19 cellular contexts compared by ENCODE assay signal in the genomic region with DNA sequence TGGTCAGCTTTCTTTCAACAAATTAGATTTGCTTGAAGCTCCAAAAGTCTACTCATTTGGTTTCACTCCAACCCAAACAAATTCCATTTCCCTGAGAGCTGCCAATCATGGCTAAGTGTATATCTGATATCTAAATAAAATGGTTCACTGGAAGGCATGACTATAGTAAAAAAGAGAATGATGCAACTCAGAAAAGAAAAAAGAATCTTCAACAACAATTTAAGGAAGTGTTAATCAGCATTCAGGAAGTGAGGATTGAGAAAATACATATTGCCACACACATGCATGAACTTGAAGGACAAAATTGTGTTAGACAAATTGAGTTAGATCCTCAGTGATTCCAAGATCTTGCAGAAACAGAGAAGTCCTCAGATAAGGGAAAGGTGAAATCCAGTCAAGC.
DNase-seq lines count a peak whose midpoint lies in the region; ATAC-seq and TF ChIP-seq lines count a peak whose summit lies in the region.
"Had no signal": no experiment of that assay in that cellular context is flagged by ENCODE, and none has a peak within 500 bp of the region (broad histone marks: within the 10 kb centered on the region; RNA-seq: fewer than 3 reads in every experiment).

No MANE protein-coding gene starts in this region.

- peak; percentile 4 for DNase-seq in AG09319 (ENCODE audit: extremely low read depth, low read depth)
- no peak for DNase-seq in MM.1S
- DNase-seq in RWPE2 (ENCODE audit: low spot score), result no peak
- peak; percentile 83 for DNase-seq in epithelial cell of esophagus (ENCODE audit: low read depth)
- DNase-seq in chondrocyte (ENCODE audit: low spot score), result no peak
- DNase-seq in body of pancreas, result no peak
- DNase-seq in stimulated activated effector memory CD8-positive, alpha-beta T cell treated with anti-CD3 and anti-CD28 coated beads, Interleukin-12 subunit alpha, Interleukin-12 subunit beta, amount 100 ng/mL, for 72 hours (ENCODE audit: low spot score in 2 of 2), result no peak
- DNase-seq: amniotic stem cell, cortex of kidney, head of caudate nucleus, NCI-H187, NCI-H510A, nephron progenitor cell, retina, stomach, T-helper 2 cell had no signal

- peaks cover 5% of the 10 kb centered on the region for H3K4me1 Mint-ChIP-seq in chondrocyte (ENCODE audit: low read depth)
- H3K4me1 Mint-ChIP-seq in stimulated activated effector memory CD8-positive, alpha-beta T cell treated with anti-CD3 and anti-CD28 coated beads, Interleukin-12 subunit alpha, Interleukin-12 subunit beta, amount 100 ng/mL, for 72 hours, result no peaks in the 10 kb centered on the region
- H3K4me1 Mint-ChIP-seq: nephron progenitor cell had no signal

- no peaks in the 10 kb centered on the region for H4K20me1 ChIP-seq in MM.1S (ENCODE audit: insufficient read depth, low read length)

- H3K4me3 ChIP-seq in MM.1S (ENCODE audit: low read length), result no peak overlapping the region
- no peak overlapping the region for H3K4me3 ChIP-seq in RWPE2 (ENCODE audit: severe bottlenecking)
- no peak overlapping the region for H3K4me3 ChIP-seq in epithelial cell of esophagus (ENCODE audit: low read length)
- no peak overlapping the region for H3K4me3 ChIP-seq in body of pancreas
- H3K4me3 ChIP-seq: esophagus muscularis mucosa, stomach had no signal

- TF ChIP-seq CTCF in AG09319 (IDR thresholded peaks at IDR 0.05; ENCODE audit: low read depth, low read length), result no peak
- TF ChIP-seq CTCF in MM.1S (IDR thresholded peaks at IDR 0.05; ENCODE audit: low read length), result no peak
- TF ChIP-seq CTCF in RWPE2 (IDR thresholded peaks at IDR 0.05; ENCODE audit: poor library complexity, severe bottlenecking), result no peak
- no peak for TF ChIP-seq CTCF in epithelial cell of esophagus (IDR thresholded peaks at IDR 0.05; ENCODE audit: insufficient read depth, low read depth, low read length, missing control alignments)
- no peak for TF ChIP-seq CTCF in chondrocyte (IDR thresholded peaks at IDR 0.05)
- TF ChIP-seq CTCF in body of pancreas (IDR thresholded peaks at IDR 0.05), result no peak

- 0 out of 2 replicates have a peak overlapping the region, but pooled peaks have one; percentile 21 for H2AFZ ChIP-seq in MM.1S (ENCODE audit: low read length)

- no peaks in the 10 kb centered on the region for H3K79me2 ChIP-seq in MM.1S (ENCODE audit: low read length)

- H3K9me3 ChIP-seq in MM.1S (replicated peaks; ENCODE audit: insufficient read depth, low read length), result no peaks in the 10 kb centered on the region
- no peaks in the 10 kb centered on the region for H3K9me3 ChIP-seq in RWPE2 (ENCODE audit: severe bottlenecking)
- H3K9me3 ChIP-seq in body of pancreas, result no peaks in the 10 kb centered on the region
- H3K9me3 ChIP-seq: esophagus muscularis mucosa, stomach had no signal

- H3K36me3 ChIP-seq in MM.1S (replicated peaks; ENCODE audit: insufficient read depth, low read length) (no peaks in the 10 kb centered on the region), RWPE2 (ENCODE audit: low read depth) (no peaks in the 10 kb centered on the region), body of pancreas (replicated peaks in 1 of 2; ENCODE audit: insufficient read depth in 1 of 2, low read depth in 2 of 2) (no peaks in the 10 kb centered on the region)
- H3K36me3 ChIP-seq: esophagus muscularis mucosa, stomach had no signal

- H3K4me3 Mint-ChIP-seq in chondrocyte (ENCODE audit: unreplicated experiment), result no peak overlapping the region
- no peak overlapping the region for H3K4me3 Mint-ChIP-seq in stimulated activated effector memory CD8-positive, alpha-beta T cell treated with anti-CD3 and anti-CD28 coated beads, Interleukin-12 subunit alpha, Interleukin-12 subunit beta, amount 100 ng/mL, for 72 hours
- H3K4me3 Mint-ChIP-seq: nephron progenitor cell had no signal

- peaks cover 22% of the 10 kb centered on the region for H3K9me3 Mint-ChIP-seq in chondrocyte (ENCODE audit: low read depth)
- peaks cover 16% of the 10 kb centered on the region for H3K9me3 Mint-ChIP-seq in stimulated activated effector memory CD8-positive, alpha-beta T cell treated with anti-CD3 and anti-CD28 coated beads, Interleukin-12 subunit alpha, Interleukin-12 subunit beta, amount 100 ng/mL, for 72 hours

- H3K27ac ChIP-seq in MM.1S (ENCODE audit: low read length), result no peak overlapping the region
- H3K27ac ChIP-seq in RWPE2 (ENCODE audit: poor library complexity, severe bottlenecking), result no peak overlapping the region
- no peak overlapping the region for H3K27ac ChIP-seq in body of pancreas
- H3K27ac ChIP-seq: esophagus muscularis mucosa, stomach had no signal

- H3K27me3 Mint-ChIP-seq in chondrocyte (ENCODE audit: low read depth), result no peaks in the 10 kb centered on the region

- intact Hi-C loops in body of pancreas (cut with DNase I), result no loop called here

- no peaks in the 10 kb centered on the region for H3F3A ChIP-seq in MM.1S (ENCODE audit: insufficient read depth, low read length)

- H3K4me1 ChIP-seq in MM.1S (ENCODE audit: low read length) (no peaks in the 10 kb centered on the region), RWPE2 (ENCODE audit: insufficient read depth, poor library complexity, severe bottlenecking) (peaks cover 3% of the 10 kb centered on the region), body of pancreas (no peaks in the 10 kb centered on the region)
- H3K4me1 ChIP-seq: esophagus muscularis mucosa, stomach had no signal

- no peak overlapping the region for H3K4me2 ChIP-seq in MM.1S (ENCODE audit: low read depth, low read length)

- no peaks in the 10 kb centered on the region for H3K36me3 Mint-ChIP-seq in chondrocyte (ENCODE audit: low read depth)
- H3K36me3 Mint-ChIP-seq in stimulated activated effector memory CD8-positive, alpha-beta T cell treated with anti-CD3 and anti-CD28 coated beads, Interleukin-12 subunit alpha, Interleukin-12 subunit beta, amount 100 ng/mL, for 72 hours, result no peaks in the 10 kb centered on the region

- no peaks in the 10 kb centered on the region for H3K9me2 ChIP-seq in MM.1S (replicated peaks; ENCODE audit: insufficient read depth, low read length)

- no peaks in the 10 kb centered on the region for H3K27me3 ChIP-seq in MM.1S (replicated peaks; ENCODE audit: insufficient read depth, low read length)
- H3K27me3 ChIP-seq in RWPE2 (ENCODE audit: insufficient read depth, poor library complexity, severe bottlenecking), result no peaks in the 10 kb centered on the region
- no peaks in the 10 kb centered on the region for H3K27me3 ChIP-seq in body of pancreas
- H3K27me3 ChIP-seq: esophagus muscularis mucosa, stomach had no signal

- H3K27ac Mint-ChIP-seq in chondrocyte (ENCODE audit: unreplicated experiment), result no peak overlapping the region
- no peak overlapping the region for H3K27ac Mint-ChIP-seq in stimulated activated effector memory CD8-positive, alpha-beta T cell treated with anti-CD3 and anti-CD28 coated beads, Interleukin-12 subunit alpha, Interleukin-12 subunit beta, amount 100 ng/mL, for 72 hours
- H3K27ac Mint-ChIP-seq: nephron progenitor cell had no signal

- ATAC-seq in RWPE2 (ENCODE audit: low read depth) (peak; percentile 52; the same call in 2 of the 3 replicates), body of pancreas (no peak), GM21723 (IDR thresholded peaks at IDR 0.05; ENCODE audit: unreplicated experiment) (no peak)
- ATAC-seq in stimulated activated effector memory CD8-positive, alpha-beta T cell treated with anti-CD3 and anti-CD28 coated beads, Interleukin-12 subunit alpha, Interleukin-12 subunit beta, amount 100 ng/mL, for 72 hours, result no peak
- ATAC-seq: activated CD4-positive, CD25-positive, alpha-beta regulatory T cell treated with anti-CD3 and anti-CD28 coated beads, Interleukin-2, amount 50 U/mL, for 24 hours had no signal

- no peak overlapping the region for H3K9ac ChIP-seq in MM.1S (ENCODE audit: low read length)

- TF ChIP-seq POLR2A in body of pancreas (IDR thresholded peaks at IDR 0.05), result no peak

Comparison
In these comparisons a context has a peak if more than half of its experiments do, and no peak if none do; other contexts are left out.
1. DNase-seq: peak in AG09319 (single experiment) and epithelial cell of esophagus (single experiment); none in MM.1S (single experiment), RWPE2 (single experiment), chondrocyte (single experiment), body of pancreas (0 of 4) and stimulated activated effector memory CD8-positive, alpha-beta T cell treated with anti-CD3 and anti-CD28 coated beads, Interleukin-12 subunit alpha, Interleukin-12 subunit beta, amount 100 ng/mL, for 72 hours (0 of 2).